ENCODE assay signal across 30 cellular contexts in the genomic region with DNA sequence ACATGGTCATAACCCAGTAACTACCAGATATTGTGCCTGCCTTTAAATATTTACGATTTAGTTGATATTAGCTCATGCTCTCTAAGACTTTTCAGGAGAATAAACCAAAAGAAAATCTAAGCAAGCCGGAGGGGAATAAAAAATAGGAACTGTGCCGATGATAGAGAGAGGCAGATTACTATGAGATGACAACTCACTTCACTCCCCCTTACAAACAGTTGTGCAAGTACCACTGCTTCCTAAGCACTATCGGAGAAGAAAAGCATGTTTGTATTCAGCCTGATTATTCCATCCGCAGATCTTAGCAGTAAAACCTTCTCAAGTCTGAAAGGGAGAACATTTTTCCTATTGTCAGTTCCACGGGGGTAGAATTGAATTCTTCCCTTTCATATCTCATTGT.
"Had no signal": no experiment of that assay in that cellular context is flagged by ENCODE, and none has a peak within 500 bp of the region (broad histone marks: within the 10 kb centered on the region; RNA-seq: fewer than 3 reads in every experiment).

No MANE protein-coding gene starts in this region.

- H3K36me3 Mint-ChIP-seq: mesothelial cell of epicardium; naive B cell; natural killer cell treated with Interleukin-12 subunit alpha and Interleukin-12 subunit beta and Interleukin-15 and Interleukin-18, amount 100 ng/mL, for 72 hours had no signal

- H3K9me3 Mint-ChIP-seq: effector memory CD8-positive, alpha-beta T cell; mesothelial cell of epicardium; naive B cell; natural killer cell treated with Interleukin-12 subunit alpha and Interleukin-12 subunit beta and Interleukin-15 and Interleukin-18, amount 100 ng/mL, for 72 hours; neural crest cell had no signal

- H3K79me2 ChIP-seq: hepatocyte had no signal

- H3K27ac Mint-ChIP-seq: effector memory CD8-positive, alpha-beta T cell; mesothelial cell of epicardium; natural killer cell treated with Interleukin-12 subunit alpha and Interleukin-12 subunit beta and Interleukin-15 and Interleukin-18, amount 100 ng/mL, for 72 hours; progenitor cell of endocrine pancreas had no signal

- H3K4me1 ChIP-seq: esophagus squamous epithelium, gastroesophageal sphincter, heart left ventricle, pancreas, stomach, thyroid gland, vagina had no signal

- H3K9me3 ChIP-seq: esophagus squamous epithelium, gastroesophageal sphincter, heart left ventricle, left lung, mucosa of descending colon, neutrophil, pancreas, stomach, thyroid gland, vagina had no signal

- H3K27me3 Mint-ChIP-seq: effector memory CD8-positive, alpha-beta T cell; naive B cell; natural killer cell treated with Interleukin-12 subunit alpha and Interleukin-12 subunit beta and Interleukin-15 and Interleukin-18, amount 100 ng/mL, for 72 hours; progenitor cell of endocrine pancreas had no signal

- DNase-seq: dermis blood vessel endothelial cell; effector memory CD8-positive, alpha-beta T cell; erythroblast; esophagus squamous epithelium; foreskin fibroblast; heart left ventricle; left cardiac atrium; left lung; mesenchymal stem cell; mucosa of descending colon; naive B cell; pancreas; stimulated activated CD4-positive, alpha-beta T cell treated with anti-CD3 and anti-CD28 coated beads, Interleukin-12 subunit alpha, Interleukin-12 subunit beta, amount 100 ng/mL, for 4 hours; stimulated activated CD4-positive, alpha-beta T cell treated with anti-CD3 and anti-CD28 coated beads, Interleukin-1b, Interleukin-23, amount 100 ng/mL, for 48 hours; stimulated activated CD4-positive, alpha-beta T cell treated with anti-CD3 and anti-CD28 coated beads, Interleukin-4, amount 100 ng/mL, for 1 hour; stimulated activated CD8-positive, alpha-beta memory T cell treated with anti-CD3 and anti-CD28 coated beads, Interleukin-4, amount 100 ng/mL, for 48 hours; stimulated activated naive CD4-positive, alpha-beta T cell; stomach; thyroid gland; trophoblast cell had no signal

- H2AFZ ChIP-seq: hepatocyte had no signal

- H3K4me3 Mint-ChIP-seq: effector memory CD8-positive, alpha-beta T cell; mesothelial cell of epicardium; naive B cell; natural killer cell treated with Interleukin-12 subunit alpha and Interleukin-12 subunit beta and Interleukin-15 and Interleukin-18, amount 100 ng/mL, for 72 hours; neural crest cell had no signal

- H3K4me3 ChIP-seq: coronary artery, esophagus squamous epithelium, gastroesophageal sphincter, heart left ventricle, hepatocyte, left lung, mucosa of descending colon, pancreas, smooth muscle cell, stomach, thyroid gland, vagina had no signal

- H3K4me2 ChIP-seq: hepatocyte, smooth muscle cell had no signal

- H3K27ac ChIP-seq: coronary artery, esophagus squamous epithelium, gastroesophageal sphincter, heart left ventricle, hepatocyte, left lung, neutrophil, pancreas, stomach, thyroid gland, vagina had no signal

- H3K4me1 Mint-ChIP-seq: neural crest cell had no signal

- H3K27me3 ChIP-seq: esophagus squamous epithelium, gastroesophageal sphincter, heart left ventricle, hepatocyte, left lung, neutrophil, pancreas, stomach, thyroid gland, vagina had no signal

- H3K36me3 ChIP-seq: esophagus squamous epithelium, gastroesophageal sphincter, heart left ventricle, left lung, neutrophil, pancreas, stomach, thyroid gland, vagina had no signal
